11 cellular contexts compared by ENCODE assay signal in genomic region chr22:42419328-42419881, GRCh38. TPM values are rescaled to one million over a fixed set of nuclear protein-coding genes. Genes with fewer than 3 reads are reported as not detected.
A peak's percentile ranks its signal among the peaks of the same experiment; 100 is the strongest.
DNase-seq lines count a peak whose midpoint lies in the region; ATAC-seq and TF ChIP-seq lines count a peak whose summit lies in the region.
"Had no signal": no experiment of that assay in that cellular context is flagged by ENCODE, and none has a peak within 500 bp of the region (broad histone marks: within the 10 kb centered on the region; RNA-seq: fewer than 3 reads in every experiment).

No MANE protein-coding gene starts in this region.

- peak overlapping the region; percentile 71 for H3K27ac ChIP-seq in BLaER1

- H3K9me3 ChIP-seq in BLaER1 (no peaks in the 10 kb centered on the region), adipocyte (ENCODE audit: control insufficient read depth, low read length) (no peaks in the 10 kb centered on the region), mucosa of descending colon (no peaks in the 10 kb centered on the region)

- TF ChIP-seq CTCF in mucosa of descending colon (IDR thresholded peaks at IDR 0.05) = no peak

- DNase-seq in adipocyte (ENCODE audit: low read depth) (no peak), mucosa of descending colon (peak in 1 of 3 donors; percentile 10), LoVo (ENCODE audit: low spot score) (no peak), erythroblast (lab: John Stamatoyannopoulos, UW) (no peak), dedifferentiated amniotic fluid mesenchymal stem cell (ENCODE audit: extremely low spot score) (no peak), epidermal melanocyte (ENCODE audit: insufficient read length, low spot score) (no peak)
- DNase-seq: natural killer cell, OCI-M1, T-helper 9 cell had no signal

- peak; percentile 54 for TF ChIP-seq POLR2A in GM19099 (IDR thresholded peaks at IDR 0.05; ENCODE audit: extremely low read depth, insufficient read length, low read depth)
- TF ChIP-seq POLR2A in erythroblast (IDR thresholded peaks at IDR 0.05; ENCODE audit: low read length) = no peak

- H3K4me1 ChIP-seq in BLaER1 (peaks cover 93% of the 10 kb centered on the region), adipocyte (ENCODE audit: control insufficient read depth, insufficient read depth, low read length) (peaks cover 12% of the 10 kb centered on the region), mucosa of descending colon (ENCODE audit: low read depth) (no peaks in the 10 kb centered on the region)

- peak overlapping the region; percentile 30; the same call in 1 of the 2 replicates for H3K9ac ChIP-seq in BLaER1
- H3K9ac ChIP-seq in adipocyte (ENCODE audit: low read length) = no peak overlapping the region

- H3K4me3 ChIP-seq in BLaER1 (peak overlapping the region; percentile 3; the same call in 1 of the 2 replicates), adipocyte (ENCODE audit: low read length) (peak overlapping the region; percentile 56), mucosa of descending colon (no peak overlapping the region)

- H4K20me1 ChIP-seq in BLaER1 = no peaks in the 10 kb centered on the region

- H3K27me3 ChIP-seq in BLaER1 (peaks cover 4% of the 10 kb centered on the region; the same call in 1 of the 2 replicates), adipocyte (replicated peaks; ENCODE audit: control insufficient read depth, insufficient read depth, low read length) (peaks cover 25% of the 10 kb centered on the region)

- peak; percentile 48 for ATAC-seq in mucosa of descending colon
- ATAC-seq: natural killer cell had no signal

- intact Hi-C loops in mucosa of descending colon (cut with DNase I, micrococcal nuclease) = no loop called here

- H3K4me2 ChIP-seq in BLaER1 = peak overlapping the region; percentile 84

- H3K36me3 ChIP-seq in BLaER1 (no peaks in the 10 kb centered on the region), adipocyte (ENCODE audit: control insufficient read depth, insufficient read depth, low read length, severe bottlenecking) (no peaks in the 10 kb centered on the region), mucosa of descending colon (ENCODE audit: low read depth) (no peaks in the 10 kb centered on the region)

RNA-seq across cellular contexts. Expression of gene NFAM1, which starts 12.8 kb away (rescaled TPM):
- total RNA-seq in mucosa of descending colon = 1 to 10 TPM in 2 of 3 donors, under 1 TPM in 1; 0.46 to 3.1 (median 2.9) TPM
